ENCODE assay signal across 9 cellular contexts in genomic region chr2:232325324-232326273, GRCh38. TPM values are rescaled to one million over a fixed set of nuclear protein-coding genes. Genes with fewer than 3 reads are reported as not detected.
A peak's percentile ranks its signal among the peaks of the same experiment; 100 is the strongest.
DNase-seq lines count a peak whose midpoint lies in the region; ATAC-seq and TF ChIP-seq lines count a peak whose summit lies in the region.
"Had no signal": no experiment of that assay in that cellular context is flagged by ENCODE, and none has a peak within 500 bp of the region (broad histone marks: within the 10 kb centered on the region; RNA-seq: fewer than 3 reads in every experiment).

No MANE protein-coding gene starts in this region.

- ATAC-seq in activated CD4-positive, CD25-positive, alpha-beta regulatory T cell treated with anti-CD3 and anti-CD28 coated beads, Interleukin-2, amount 50 U/mL, for 24 hours, result peak; percentile 21 to 39
- ATAC-seq in GM18867 (IDR thresholded peaks at IDR 0.05; ENCODE audit: unreplicated experiment), result no peak
- ATAC-seq: stimulated activated naive CD8-positive, alpha-beta T cell treated with anti-CD3 and anti-CD28 coated beads, Interleukin-15, amount 100 ng/mL, for 72 hours had no signal

- peaks cover 0 to 3% of the 10 kb centered on the region in 2 donors for H3K36me3 Mint-ChIP-seq in CD14-positive monocyte

- peaks cover 0 to 3% (median 1%) of the 10 kb centered on the region in 3 donors for H3K27me3 Mint-ChIP-seq in CD14-positive monocyte (ENCODE audit: low read depth in 3 of 3)
- H3K27me3 Mint-ChIP-seq: stimulated activated naive CD8-positive, alpha-beta T cell treated with anti-CD3 and anti-CD28 coated beads, Interleukin-15, amount 100 ng/mL, for 72 hours had no signal

- no peaks in the 10 kb centered on the region for H3K9me3 Mint-ChIP-seq in CD14-positive monocyte
- H3K9me3 Mint-ChIP-seq: stimulated activated naive CD8-positive, alpha-beta T cell treated with anti-CD3 and anti-CD28 coated beads, Interleukin-15, amount 100 ng/mL, for 72 hours had no signal

- POLR2A ChIA-PET in HEK293 (lab: Yijun Ruan, JAX), result interaction anchor here (0.6 kb wide), 1 partner anchor 24 kb away, joined by 3 read pairs; no protein-coding TSS in a partner anchor

- TF ChIP-seq CTCF in CD14-positive monocyte (IDR thresholded peaks at IDR 0.05) (peak; percentile 90), HEK293 (tag by site-specific recombination; IDR thresholded peaks at IDR 0.05) (no peak), vagina (IDR thresholded peaks at IDR 0.05) (peak; percentile 17 to 88 (median 45))

- H3K27ac Mint-ChIP-seq in CD14-positive monocyte, result no peak overlapping the region
- H3K27ac Mint-ChIP-seq: stimulated activated naive CD8-positive, alpha-beta T cell treated with anti-CD3 and anti-CD28 coated beads, Interleukin-15, amount 100 ng/mL, for 72 hours had no signal

- no peak overlapping the region for H3K4me3 ChIP-seq in HEK293 (ENCODE audit: low read depth, low read length)
- H3K4me3 ChIP-seq in vagina, result no peak overlapping the region

- peak; percentile 67 for DNase-seq in CD14-positive monocyte (ENCODE audit: low spot score)
- DNase-seq in effector CD8-positive, alpha-beta T cell (lab: John Stamatoyannopoulos, UW), result peak; percentile 46
- DNase-seq in myocyte (ENCODE audit: low read depth), result peak; percentile 33
- no peak for DNase-seq in vagina (ENCODE audit: extremely low spot score in 2 of 2)
- no peak for DNase-seq in NOMO-1 treated with DMSO at 0.1 percent for 48 hours (lab: John Stamatoyannopoulos, UW; ENCODE audit: unreplicated experiment)

- intact Hi-C loops in CD14-positive monocyte (cut with micrococcal nuclease), result loop anchor here (2.0 to 5.0 kb wide), 3 partner anchors 33 to 418 kb away; no protein-coding TSS in a partner anchor
- intact Hi-C loops in vagina (cut with DNase I), result loop anchor here (5.0 kb wide), 1 partner anchor 403 kb away; no protein-coding TSS in a partner anchor

- no peak overlapping the region for H3K4me3 Mint-ChIP-seq in CD14-positive monocyte
- H3K4me3 Mint-ChIP-seq: stimulated activated naive CD8-positive, alpha-beta T cell treated with anti-CD3 and anti-CD28 coated beads, Interleukin-15, amount 100 ng/mL, for 72 hours had no signal

- H3K27ac ChIP-seq in HEK293 (ENCODE audit: extremely low read depth, low read depth, low read length) (no peak overlapping the region), vagina (no peak overlapping the region)

- no peaks in the 10 kb centered on the region for H3K4me1 ChIP-seq in HEK293 (ENCODE audit: control insufficient read depth, insufficient read depth, low read length)
- H3K4me1 ChIP-seq in vagina, result peaks cover 18% of the 10 kb centered on the region

- CTCF ChIA-PET in HEK293 (lab: Yijun Ruan, JAX), result interaction anchor here (0.6 to 4.6 kb wide), 16 partner anchors 10 to 546 kb away, joined by 3 to 37 read pairs (median 5); no protein-coding TSS in a partner anchor

- H3K4me1 Mint-ChIP-seq in CD14-positive monocyte, result peaks cover 17% of the 10 kb centered on the region

- H3K27me3 ChIP-seq in vagina, result no peaks in the 10 kb centered on the region

- no peak for TF ChIP-seq POLR2A in vagina (IDR thresholded peaks at IDR 0.05)

- H3K36me3 ChIP-seq in HEK293 (ENCODE audit: control insufficient read depth in 2 of 2, insufficient read depth in 1 of 2, low read length in 2 of 2) (no peaks in the 10 kb centered on the region), vagina (no peaks in the 10 kb centered on the region)

- H3K9me3 ChIP-seq in HEK293 (ENCODE audit: control insufficient read depth, insufficient read depth, low read depth, low read length), result no peaks in the 10 kb centered on the region
- no peaks in the 10 kb centered on the region for H3K9me3 ChIP-seq in vagina

TF ChIP-seq in HEK293, 187 proteins besides CTCF, POLR2A, EP300 and RAD21:
- peak; percentile 14; the same call in 1 of the 2 replicates for TF ChIP-seq ZNF654 (tag by site-specific recombination; IDR thresholded peaks at IDR 0.05; ENCODE audit: low read depth)
- no peak for TF ChIP-seq ZNF521 (tag by site-specific recombination; IDR thresholded peaks at IDR 0.05)

RNA-seq across cellular contexts. Expression of gene ALPP, which starts 53.0 kb away (rescaled TPM):
- not detected for polyA plus RNA-seq in CD14-positive monocyte
- total RNA-seq in myocyte (not detected in 2 replicates), vagina (not detected)
- polyA plus RNA-seq in myocyte (2012), result not detected

Comparison
In these comparisons a context has a peak if more than half of its experiments do, and no peak if none do; other contexts are left out.
1. DNase-seq: peak in CD14-positive monocyte (single experiment), effector CD8-positive, alpha-beta T cell (single experiment) and myocyte (single experiment); none in vagina (0 of 2) and NOMO-1 treated with DMSO at 0.1 percent for 48 hours (single experiment).